ENCODE assay signal across 8 cellular contexts in the genomic region with DNA sequence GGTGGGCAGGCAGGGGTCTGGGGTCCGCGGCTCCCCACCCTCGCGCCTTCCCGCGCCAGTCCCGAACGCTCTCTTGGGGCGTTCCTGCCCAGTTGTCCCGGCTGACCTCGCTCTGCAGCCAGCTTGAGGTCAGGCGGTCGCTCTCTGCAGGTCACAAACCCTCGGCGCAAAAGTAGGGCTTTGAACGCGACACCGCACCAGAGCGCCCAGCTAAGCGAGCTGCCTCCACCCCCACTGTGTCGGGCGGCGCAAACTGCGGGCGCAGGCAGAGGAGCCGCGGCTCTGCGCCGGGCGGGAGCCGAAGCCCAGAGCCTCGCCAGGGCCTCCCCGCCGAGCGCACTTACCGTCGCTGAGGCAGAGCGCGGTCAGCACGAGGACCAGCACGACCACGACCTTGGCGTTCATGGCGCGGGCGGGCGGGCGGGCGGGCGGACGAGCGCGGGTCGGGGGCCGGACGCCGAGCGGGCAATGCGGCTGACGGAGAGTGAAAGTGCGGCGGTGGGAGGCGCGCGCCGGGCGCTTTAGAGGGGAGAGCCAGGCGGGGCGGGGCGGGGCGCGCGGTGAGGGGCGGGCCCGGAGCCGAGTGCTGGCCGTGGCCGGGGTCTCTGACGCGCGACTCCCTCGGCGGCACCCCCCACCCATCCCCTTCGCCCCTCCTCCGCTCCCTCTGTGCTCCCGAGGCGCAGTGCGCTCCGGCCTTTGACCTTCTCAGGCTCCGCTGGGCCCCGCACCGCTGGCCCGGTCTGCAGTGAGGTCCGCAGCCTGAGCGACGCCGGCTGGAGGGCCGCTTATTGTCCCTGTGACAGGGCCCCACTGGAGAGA. TPM values are rescaled to one million over a fixed set of nuclear protein-coding genes. Genes with fewer than 3 reads are reported as not detected.
DNase-seq lines count a peak whose midpoint lies in the region; ATAC-seq and TF ChIP-seq lines count a peak whose summit lies in the region.

A gene (minus strand): TSS at position 497 of the 822 bp plus-strand sequence. CDS start 92 bp downstream, at position 405.

- H3K23ac ChIP-seq in trophoblast cell (ENCODE audit: low read length) = no peak within 1 kb of the TSS

- no peak within 1 kb of the TSS for H3K14ac ChIP-seq in trophoblast cell (ENCODE audit: low read length)

- H2BK12ac ChIP-seq in trophoblast cell (ENCODE audit: low read length) = peak within 1 kb of the TSS; percentile 34

- H3K4me3 Mint-ChIP-seq in Caco-2 (ENCODE audit: unreplicated experiment) (peak within 1 kb of the TSS; percentile 62), glutamatergic neuron (ENCODE audit: unreplicated experiment) (peak within 1 kb of the TSS; percentile 82)

- H3K9me3 Mint-ChIP-seq in Caco-2 (ENCODE audit: unreplicated experiment) = no peaks in the 10 kb centered on the region
- peaks cover 3% of the 10 kb centered on the region for H3K9me3 Mint-ChIP-seq in glutamatergic neuron (ENCODE audit: unreplicated experiment)

- no peak within 1 kb of the TSS for H2AK5ac ChIP-seq in trophoblast cell (ENCODE audit: low read length)

- in situ Hi-C loops in KBM-7 (cut with MboI; ENCODE audit: low pct_unique_long_range_greater_than_20kb, low sequenced_read_pairs) = loop anchor here (25.0 kb wide), 2 partner anchors 477 to 698 kb away; no protein-coding TSS in a partner anchor

- POLR2A ChIA-PET in Caco-2 (lab: Charles Lee) (no interaction called here), SK-N-SH (lab: Yijun Ruan, JAX) (no interaction called here)

- H4K12ac ChIP-seq in trophoblast cell (ENCODE audit: low read depth, low read length) = no peak within 1 kb of the TSS

- H3K36me3 Mint-ChIP-seq in Caco-2 (ENCODE audit: insufficient read depth, unreplicated experiment) (no peaks in the 10 kb centered on the region), glutamatergic neuron (ENCODE audit: unreplicated experiment) (no peaks in the 10 kb centered on the region)

- H4K91ac ChIP-seq in trophoblast cell (ENCODE audit: low read depth, low read length) = no peak within 1 kb of the TSS

- H3K9me3 ChIP-seq in Caco-2 (no peaks in the 10 kb centered on the region), SK-N-SH (no peaks in the 10 kb centered on the region), trophoblast cell (ENCODE audit: insufficient read depth, low read depth, low read length) (peaks cover 6% of the 10 kb centered on the region)

- peaks cover 37% of the 10 kb centered on the region for H4K20me1 ChIP-seq in SK-N-SH (ENCODE audit: insufficient read depth)

- no peak within 1 kb of the TSS for H3K18ac ChIP-seq in trophoblast cell (ENCODE audit: low read length)

- no peaks in the 10 kb centered on the region for H3F3A ChIP-seq in SK-N-SH (replicated peaks; ENCODE audit: insufficient read depth)

- no peaks in the 10 kb centered on the region for H3K79me1 ChIP-seq in trophoblast cell (ENCODE audit: low read length)

- peaks cover 18% of the 10 kb centered on the region for H3K27me3 Mint-ChIP-seq in Caco-2 (ENCODE audit: insufficient read depth, unreplicated experiment)
- peaks cover 12% of the 10 kb centered on the region for H3K27me3 Mint-ChIP-seq in glutamatergic neuron (ENCODE audit: unreplicated experiment)

- no peak within 1 kb of the TSS for H2AFZ ChIP-seq in SK-N-SH (ENCODE audit: low read depth)
- H2AFZ ChIP-seq in trophoblast cell (ENCODE audit: insufficient read depth, low read length, poor library complexity) = no peak within 1 kb of the TSS

- no peak for TF ChIP-seq EP300 in SK-N-SH (IDR thresholded peaks at IDR 0.05; ENCODE audit: borderline replicate concordance in 1 of 2, low read depth in 1 of 2, low read length in 1 of 2)

- H2BK120ac ChIP-seq in trophoblast cell (ENCODE audit: insufficient read depth, low read length, poor library complexity) = no peak within 1 kb of the TSS

- no peak for TF ChIP-seq RAD21 in SK-N-SH (IDR thresholded peaks at IDR 0.05; ENCODE audit: low read length)

- peaks cover 9% of the 10 kb centered on the region for H3K4me1 ChIP-seq in Caco-2
- peaks cover 0 to 8% of the 10 kb centered on the region in 2 experiments; a peak in 1 of 4 replicates for H3K4me1 ChIP-seq in SK-N-SH (ENCODE audit: control insufficient read depth in 1 of 2, insufficient read depth in 2 of 2, low read depth in 1 of 2, low read length in 1 of 2)
- peaks cover 12 to 21% of the 10 kb centered on the region in 2 experiments for H3K4me1 ChIP-seq in trophoblast cell (ENCODE audit: control insufficient read depth in 1 of 2, insufficient read depth in 2 of 2, low read length in 2 of 2)

- H3K27ac ChIP-seq in SK-N-SH (ENCODE audit: low read depth in 2 of 2, low read length in 1 of 2) = no peak within 1 kb of the TSS
- H3K27ac ChIP-seq in trophoblast cell (ENCODE audit: low read depth, low read length) = no peak within 1 kb of the TSS

- no peaks in the 10 kb centered on the region for H3K9me2 ChIP-seq in SK-N-SH

- no TSS peak for BruUV-seq in Caco-2 (replicated peaks; lab: Mats Ljungman, UMichigan)

- peaks cover 49% of the 10 kb centered on the region for H3K79me2 ChIP-seq in SK-N-SH (ENCODE audit: insufficient read depth)
- H3K79me2 ChIP-seq in trophoblast cell (ENCODE audit: control insufficient read depth, insufficient read depth, low read length, poor library complexity) = peaks cover 2% of the 10 kb centered on the region

- no peak within 1 kb of the TSS for H3K4ac ChIP-seq in trophoblast cell (ENCODE audit: low read depth, low read length)

- peak in 1 of 2 experiments; percentile 31 for DNase-seq in Caco-2
- peak; percentile 57 for DNase-seq in SK-N-SH
- DNase-seq in glutamatergic neuron = peak; percentile 58
- peak in 1 of 2 donors; percentile 18 for DNase-seq in trophoblast cell
- no peak for DNase-seq in NCI-H187 treated with DMSO at 0.1 percent for 48 hours (lab: John Stamatoyannopoulos, UW)
- no peak for DNase-seq in KBM-7
- no peak for DNase-seq in NCI-H510A (lab: John Stamatoyannopoulos, UW)

- 0 out of 2 replicates have a peak within 1 kb of the TSS, but pooled peaks have one; percentile 13 for H3K4me3 ChIP-seq in Caco-2 (ENCODE audit: low read depth, low read length)
- H3K4me3 ChIP-seq in SK-N-SH (ENCODE audit: low read depth in 2 of 2, low read length in 1 of 2) = peak within 1 kb of the TSS; percentile 28 to 54; a peak in 3 of 4 replicates
- peak within 1 kb of the TSS; percentile 81 for H3K4me3 ChIP-seq in trophoblast cell (ENCODE audit: low read depth, low read length)

- no peak within 1 kb of the TSS for H2BK5ac ChIP-seq in trophoblast cell (ENCODE audit: low read depth, low read length, poor library complexity)

- TF ChIP-seq CTCF in Caco-2 (IDR thresholded peaks at IDR 0.05; ENCODE audit: insufficient read depth in 1 of 2, low read depth in 1 of 2, low read length in 1 of 2, severe bottlenecking in 1 of 2, unreplicated experiment in 1 of 2) (no peak), SK-N-SH (IDR thresholded peaks at IDR 0.05) (no peak), glutamatergic neuron (IDR thresholded peaks at IDR 0.05; ENCODE audit: partially characterized antibody, unreplicated experiment) (no peak)

- 2% methylated on average over 10 of the region's 98 CpGs for WGBS in SK-N-SH (ENCODE audit: low lambda C conversion rate)
- WGBS in trophoblast cell (ENCODE audit: extremely low coverage, insufficient coverage, insufficient read length) = no CpG with 5 or more reads among the region's 98 CpGs

- peak within 1 kb of the TSS; percentile 74; the same call in 1 of the 2 replicates for H3K4me2 ChIP-seq in SK-N-SH
- H3K4me2 ChIP-seq in trophoblast cell (ENCODE audit: low read length) = peak within 1 kb of the TSS; percentile 86

- intact Hi-C loops in Caco-2 (cut with micrococcal nuclease; ENCODE audit: unreplicated experiment) = loop anchor here (10.0 kb wide), 2 partner anchors 210 to 500 kb away; no protein-coding TSS in a partner anchor

- H3K27ac Mint-ChIP-seq in Caco-2 (ENCODE audit: unreplicated experiment) = no peak within 1 kb of the TSS
- H3K27ac Mint-ChIP-seq in glutamatergic neuron (ENCODE audit: unreplicated experiment) = no peak within 1 kb of the TSS

- H3K27me3 ChIP-seq in Caco-2 (replicated peaks; ENCODE audit: control insufficient read depth, insufficient read depth, low read length) (peaks cover 1% of the 10 kb centered on the region), SK-N-SH (ENCODE audit: insufficient read depth) (peaks cover 6% of the 10 kb centered on the region; the same call in 1 of the 2 replicates), trophoblast cell (ENCODE audit: insufficient read depth, low read length) (peaks cover 25% of the 10 kb centered on the region)

- ATAC-seq in HG03432 (IDR thresholded peaks at IDR 0.05; ENCODE audit: unreplicated experiment) = no peak

- H3K4me1 Mint-ChIP-seq in Caco-2 (ENCODE audit: low read depth, unreplicated experiment) (no peaks in the 10 kb centered on the region), glutamatergic neuron (ENCODE audit: low read depth, unreplicated experiment) (peaks cover 5% of the 10 kb centered on the region)

- no peak within 1 kb of the TSS for H4K8ac ChIP-seq in trophoblast cell (ENCODE audit: low read depth, low read length)

- H3K36me3 ChIP-seq in Caco-2 (ENCODE audit: control insufficient read depth, insufficient read depth, low read length) (no peaks in the 10 kb centered on the region), SK-N-SH (replicated peaks in 1 of 2; ENCODE audit: control insufficient read depth in 1 of 2, insufficient read depth in 2 of 2, low read length in 1 of 2) (no peaks in the 10 kb centered on the region), trophoblast cell (ENCODE audit: control insufficient read depth in 1 of 2, insufficient read depth in 2 of 2, low read length in 2 of 2) (no peaks in the 10 kb centered on the region)

- CTCF ChIA-PET in Caco-2 (lab: Charles Lee) = no interaction called here
- CTCF ChIA-PET in SK-N-SH (lab: Yijun Ruan, JAX) = interaction anchor here (0.7 to 10.4 kb wide), 8 partner anchors 10 to 722 kb away, joined by 3 to 142 read pairs (median 8); no protein-coding TSS in a partner anchor

- H3K9ac ChIP-seq in SK-N-SH (peak within 1 kb of the TSS; percentile 51; the same call in 1 of the 2 replicates), trophoblast cell (ENCODE audit: low read length) (peak within 1 kb of the TSS; percentile 59)

TF ChIP-seq in SK-N-SH, 30 proteins besides CTCF, POLR2A, EP300 and RAD21 (continues in another document):
- TF ChIP-seq POLR2AphosphoS5 (IDR thresholded peaks at IDR 0.05; ENCODE audit: low read depth, low read length) (no peak), NFIC (IDR thresholded peaks at IDR 0.05; ENCODE audit: borderline replicate concordance) (no peak), MXI1 (IDR thresholded peaks at IDR 0.05; ENCODE audit: low read depth, low read length) (no peak), GATA2 (CRISPR knock-in tag; IDR thresholded peaks at IDR 0.05) (no peak), MEF2A (IDR thresholded peaks at IDR 0.05; ENCODE audit: borderline replicate concordance, low read depth) (no peak), RXRA (IDR thresholded peaks at IDR 0.05; ENCODE audit: borderline replicate concordance, low read depth) (no peak)

RNA-seq across cellular contexts. Expression of the gene that starts here (rescaled TPM):
- total RNA-seq in Caco-2 (2022) (0.27 TPM in 1 of 2 replicates, not detected in the other), glutamatergic neuron (ENCODE audit: unreplicated experiment) (2.2 TPM)
- 4.1 and 4.7 TPM in 2 replicates for polyA plus RNA-seq in SK-N-SH (2012; rRNA removed)
- polyA plus RNA-seq in SK-N-SH (2012; cell fraction: cytosol; rRNA removed) = 4.4 and 5.7 TPM in 2 replicates
- polyA plus RNA-seq in SK-N-SH (2012; cell fraction: nucleus; rRNA removed) = 3.6 and 4.6 TPM in 2 replicates
- polyA plus RNA-seq in trophoblast cell (2013) = 19.3 and 20.5 TPM in 2 replicates

Comparison
In these comparisons a context has a peak if more than half of its experiments do, and no peak if none do; other contexts are left out.
1. DNase-seq: peak in SK-N-SH (single experiment) and glutamatergic neuron (single experiment); none in NCI-H187 treated with DMSO at 0.1 percent for 48 hours (single experiment), KBM-7 (single experiment) and NCI-H510A (single experiment).
2. H3K4me3 ChIP-seq: peak in every context shown above with its lines; median percentile 81 in trophoblast cell; 41 in SK-N-SH; 13 in Caco-2.